In the genomic region with DNA sequence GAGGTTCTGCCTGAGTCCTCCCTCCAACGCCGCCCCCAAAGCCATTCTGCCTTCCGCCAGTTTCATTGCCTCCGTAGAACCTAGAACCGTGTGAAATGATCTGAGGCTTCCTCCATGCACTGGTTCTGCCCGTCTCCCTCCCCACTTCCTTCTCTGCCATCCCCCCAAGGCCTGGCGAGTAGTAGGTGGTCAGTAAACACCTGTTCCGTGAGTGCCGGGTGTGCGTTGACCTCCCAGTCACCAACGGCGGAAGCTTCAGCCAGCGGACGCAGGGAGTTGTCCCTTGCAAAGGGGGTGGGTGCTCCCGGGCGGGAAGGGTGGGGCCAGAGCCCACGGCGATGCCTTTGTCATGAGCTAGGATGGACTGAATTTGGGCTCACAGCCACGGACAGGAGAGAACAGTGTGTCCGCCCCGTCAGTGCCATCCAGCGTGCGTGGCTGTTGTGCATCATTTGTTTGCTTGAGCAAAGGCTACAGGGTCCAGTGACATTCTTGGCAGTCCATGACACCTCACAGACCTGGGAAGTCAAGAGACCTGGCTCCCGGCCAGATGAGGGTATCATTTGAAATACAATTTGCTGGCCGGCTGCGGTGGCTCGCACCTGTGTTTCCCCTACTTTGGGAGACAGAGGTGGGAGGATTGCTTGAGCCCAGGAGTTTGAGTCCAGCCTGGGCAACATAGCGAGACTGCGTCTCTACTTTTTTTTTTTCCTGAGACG, we compare ENCODE assay signal across 10 cellular contexts. TPM values are rescaled to one million over a fixed set of nuclear protein-coding genes. Genes with fewer than 3 reads are reported as not detected.
A peak's percentile ranks its signal among the peaks of the same experiment; 100 is the strongest.
DNase-seq lines count a peak whose midpoint lies in the region; ATAC-seq and TF ChIP-seq lines count a peak whose summit lies in the region.
"Had no signal": no experiment of that assay in that cellular context is flagged by ENCODE, and none has a peak within 500 bp of the region (broad histone marks: within the 10 kb centered on the region; RNA-seq: fewer than 3 reads in every experiment).

No MANE protein-coding gene starts in this region.

- peak overlapping the region; percentile 53 to 100 (median 80) for H3K27ac ChIP-seq in adrenal gland
- peak overlapping the region; percentile 97 for H3K27ac ChIP-seq in skeletal muscle tissue (ENCODE audit: low read depth, low read length)
- H3K27ac ChIP-seq: SK-N-MC had no signal

- H3K27ac Mint-ChIP-seq in immature natural killer cell (no peak overlapping the region), chondrocyte (ENCODE audit: unreplicated experiment) (no peak overlapping the region), T-helper 17 cell (no peak overlapping the region)

- no peaks in the 10 kb centered on the region for H3K9me3 Mint-ChIP-seq in immature natural killer cell
- H3K9me3 Mint-ChIP-seq in chondrocyte (ENCODE audit: low read depth), result no peaks in the 10 kb centered on the region

- H3K4me1 Mint-ChIP-seq in immature natural killer cell (peaks cover 0 to 2% of the 10 kb centered on the region in 2 donors), chondrocyte (ENCODE audit: low read depth) (peaks cover 35% of the 10 kb centered on the region), T-helper 17 cell (peaks cover 12% of the 10 kb centered on the region)

- DNase-seq in DMS79 treated with DMSO at 0.1 percent for 48 hours (lab: John Stamatoyannopoulos, UW) (peak; percentile 53), adrenal gland (peak; percentile 55 to 90 (median 84)), islet precursor cell (peak; percentile 53), immature natural killer cell (no peak), chondrocyte (ENCODE audit: low spot score) (no peak), T-helper 17 cell (no peak), 8988T (no peak)
- DNase-seq: NCI-H1930 had no signal

- peaks cover 0 to 11% of the 10 kb centered on the region in 2 donors for H3K36me3 ChIP-seq in adrenal gland (replicated peaks in 1 of 2)
- H3K36me3 ChIP-seq in skeletal muscle tissue (ENCODE audit: control insufficient read depth in 3 of 3, insufficient read depth in 3 of 3, low read length in 3 of 3), result no peaks in the 10 kb centered on the region

- peak overlapping the region; percentile 76 to 83 (median 80) for H3K9ac ChIP-seq in skeletal muscle tissue (ENCODE audit: low read depth in 1 of 3, low read length in 3 of 3)

- H3K36me3 Mint-ChIP-seq in immature natural killer cell (peaks cover 0 to 4% (median 0%) of the 10 kb centered on the region in 3 donors), chondrocyte (ENCODE audit: low read depth) (peaks cover 10% of the 10 kb centered on the region), T-helper 17 cell (ENCODE audit: low read depth) (no peaks in the 10 kb centered on the region)

- TF ChIP-seq CTCF in adrenal gland (IDR thresholded peaks at IDR 0.05), result no peak
- TF ChIP-seq CTCF in chondrocyte (IDR thresholded peaks at IDR 0.05), result no peak

- no peak overlapping the region for H3K4me3 ChIP-seq in adrenal gland
- H3K4me3 ChIP-seq in skeletal muscle tissue (ENCODE audit: low read length in 3 of 3), result peak overlapping the region; percentile 22 to 71 (median 55)
- H3K4me3 ChIP-seq: SK-N-MC had no signal

- no peak for TF ChIP-seq POLR2A in adrenal gland (IDR thresholded peaks at IDR 0.05)

- H3K9me3 ChIP-seq in adrenal gland (replicated peaks in 1 of 3) (no peaks in the 10 kb centered on the region), skeletal muscle tissue (ENCODE audit: control insufficient read depth in 3 of 3, low read length in 3 of 3) (no peaks in the 10 kb centered on the region), T-helper 17 cell (ENCODE audit: control insufficient read depth, low read length, poor library complexity, severe bottlenecking) (no peaks in the 10 kb centered on the region)

- H3K27me3 Mint-ChIP-seq in immature natural killer cell (ENCODE audit: low read depth in 3 of 3) (peaks cover 0 to 1% (median 0%) of the 10 kb centered on the region in 3 donors), chondrocyte (ENCODE audit: low read depth) (no peaks in the 10 kb centered on the region), T-helper 17 cell (no peaks in the 10 kb centered on the region)

- intact Hi-C loops in adrenal gland (cut with DNase I), result no loop called here

- 49 to 58% (median 52%) methylated on average over 17 to 30 of the region's 30 CpGs for WGBS in adrenal gland, 4 donors

- H3K4me1 ChIP-seq in adrenal gland (replicated peaks in 1 of 2) (peaks cover 19 to 68% of the 10 kb centered on the region in 2 donors), skeletal muscle tissue (ENCODE audit: control insufficient read depth in 3 of 3, insufficient read depth in 3 of 3, low read length in 3 of 3) (peaks cover 33 to 66% (median 44%) of the 10 kb centered on the region in 3 donors)

- no peaks in the 10 kb centered on the region for H3K27me3 ChIP-seq in adrenal gland
- no peaks in the 10 kb centered on the region for H3K27me3 ChIP-seq in skeletal muscle tissue (ENCODE audit: control insufficient read depth in 3 of 3, insufficient read depth in 3 of 3, low read length in 3 of 3)

- no peak for ATAC-seq in T-helper 17 cell

- no peak overlapping the region for H3K4me3 Mint-ChIP-seq in immature natural killer cell
- no peak overlapping the region for H3K4me3 Mint-ChIP-seq in chondrocyte (ENCODE audit: unreplicated experiment)
- no peak overlapping the region for H3K4me3 Mint-ChIP-seq in T-helper 17 cell

RNA-seq across cellular contexts. Expression of a gene that starts 43.1 kb away (rescaled TPM):
- total RNA-seq in adrenal gland (100 to 1,000 TPM; 124 to 329 (median 236) TPM), skeletal muscle tissue (8.4 TPM), chondrocyte (81.5 to 85.5 TPM (median 83.4 TPM) in 3 replicates), T-helper 17 cell (10 to 100 TPM; 29.0 to 29.3 TPM)
- polyA plus RNA-seq in adrenal gland (100 to 1,000 TPM in 1 of 3 donors, 10 to 100 TPM in 2; 34.9 to 154 (median 69.2) TPM), immature natural killer cell (10 to 100 TPM in 1 of 3 donors, 1 to 10 TPM in 1, not detected in 1; 2.8 to 13.3 TPM)

Comparison
In these comparisons a context has a peak if more than half of its experiments do, and no peak if none do; other contexts are left out.
1. DNase-seq: peak in DMS79 treated with DMSO at 0.1 percent for 48 hours (single experiment), adrenal gland (7 of 7) and islet precursor cell (single experiment); none in immature natural killer cell (0 of 3), chondrocyte (single experiment), T-helper 17 cell (0 of 3) and 8988T (single experiment).
2. H3K4me3 ChIP-seq: peak in skeletal muscle tissue (3 of 3); none in adrenal gland (0 of 4).